10 cellular contexts compared by ENCODE assay signal in the genomic region with DNA sequence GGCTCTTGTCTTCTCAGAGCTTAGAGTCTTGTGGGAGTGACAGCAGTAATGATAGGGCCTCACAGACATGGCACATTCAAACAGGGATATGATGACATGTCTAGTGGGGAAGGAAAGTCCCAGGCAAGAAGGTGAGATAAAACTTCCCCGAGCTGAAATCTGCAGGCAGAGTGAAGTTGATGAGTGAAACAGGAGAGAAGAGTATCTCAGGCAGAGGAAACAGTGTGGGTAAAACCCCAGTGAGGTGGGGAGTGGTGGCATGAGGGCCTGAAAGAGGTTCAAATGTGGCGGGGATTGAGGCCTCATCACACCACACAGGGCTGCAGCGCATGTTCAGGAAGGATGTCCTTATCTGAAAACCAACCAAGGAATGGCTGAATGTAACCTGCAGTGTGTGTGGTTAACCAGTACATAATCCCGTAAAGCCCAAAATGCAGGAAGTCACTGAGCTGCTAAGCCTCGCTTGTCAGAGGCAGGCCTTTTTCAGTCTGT.
DNase-seq lines count a peak whose midpoint lies in the region; ATAC-seq and TF ChIP-seq lines count a peak whose summit lies in the region.
"Had no signal": no experiment of that assay in that cellular context is flagged by ENCODE, and none has a peak within 500 bp of the region (broad histone marks: within the 10 kb centered on the region; RNA-seq: fewer than 3 reads in every experiment).

No MANE protein-coding gene starts in this region.

- H3K27ac ChIP-seq in dorsolateral prefrontal cortex, result no peak overlapping the region

- DNase-seq in OCI-M1 (lab: John Stamatoyannopoulos, UW) (peak; percentile 2), posterior vena cava (ENCODE audit: low spot score) (no peak), hippocampal formation (lab: John Stamatoyannopoulos, UW) (no peak), dorsolateral prefrontal cortex (no peak)
- DNase-seq in activated CD4-positive, alpha-beta T cell treated with anti-CD3 and anti-CD28 coated beads for 48 hours, result no peak
- DNase-seq: activated effector memory CD4-positive, alpha-beta T cell treated with Interleukin-2 at 50 U/mL for 16 hours; NCI-H748 treated with DMSO at 0.1 percent for 48 hours had no signal

- intact Hi-C loops in posterior vena cava (cut with DNase I) (no loop called here), dorsolateral prefrontal cortex (cut with DNase I) (no loop called here)

- no peaks in the 10 kb centered on the region for H3K27me3 ChIP-seq in dorsolateral prefrontal cortex

- TF ChIP-seq CTCF in dorsolateral prefrontal cortex (IDR thresholded peaks at IDR 0.05 in 54 of 56, conservative IDR thresholded peaks at IDR 0.05 in 2 of 56; ENCODE audit: low read depth in 1 of 56, partially characterized antibody in 56 of 56), result no peak

- peak; percentile 82 for ATAC-seq in GM18502 (IDR thresholded peaks at IDR 0.05; ENCODE audit: poor library complexity, unreplicated experiment)
- ATAC-seq in GM19397 (IDR thresholded peaks at IDR 0.05; ENCODE audit: unreplicated experiment), result peak; percentile 80
- ATAC-seq in HG02852 (IDR thresholded peaks at IDR 0.05; ENCODE audit: unreplicated experiment), result peak; percentile 87

- no peak overlapping the region for H3K4me3 ChIP-seq in dorsolateral prefrontal cortex
